In the genomic region with DNA sequence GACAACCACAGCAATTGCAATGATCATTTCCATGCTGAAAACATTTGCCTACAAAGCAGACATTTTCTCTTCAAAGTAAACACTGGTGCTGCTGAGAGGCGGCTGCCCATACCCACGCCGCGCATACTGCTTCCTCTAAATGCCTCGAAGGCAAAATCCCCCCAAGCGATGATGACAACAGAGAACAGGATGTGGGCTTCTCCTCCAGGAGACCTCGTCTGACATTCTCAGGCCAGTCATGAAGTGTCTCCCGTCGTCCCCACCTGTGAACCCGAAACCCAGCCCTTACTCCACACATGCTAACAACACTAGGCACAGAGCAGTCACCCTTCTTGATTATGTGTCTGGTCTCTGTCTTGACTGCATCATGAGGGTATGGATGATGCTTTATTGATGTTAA, we compare ENCODE assay signal across 16 cellular contexts.
"Had no signal": no experiment of that assay in that cellular context is flagged by ENCODE, and none has a peak within 500 bp of the region (broad histone marks: within the 10 kb centered on the region; RNA-seq: fewer than 3 reads in every experiment).

No MANE protein-coding gene starts in this region.

- H3K27ac Mint-ChIP-seq: activated T-cell treated with anti-CD3 and anti-CD28 coated beads, Interleukin-2, amount 50 U/mL, for 72 hours; immature natural killer cell had no signal

- ATAC-seq: activated CD4-positive, CD25-positive, alpha-beta regulatory T cell treated with anti-CD3 and anti-CD28 coated beads, Interleukin-2, amount 50 U/mL, for 24 hours; lower lobe of right lung had no signal

- H3K4me3 Mint-ChIP-seq: activated T-cell treated with anti-CD3 and anti-CD28 coated beads, Interleukin-2, amount 50 U/mL, for 72 hours; immature natural killer cell had no signal

- H3K27me3 ChIP-seq: breast epithelium, right atrium auricular region had no signal

- H3K9me3 ChIP-seq: breast epithelium had no signal

- H2AFZ ChIP-seq: parathyroid adenoma had no signal

- H3K36me3 ChIP-seq: breast epithelium, esophagus squamous epithelium, lower lobe of right lung, right atrium auricular region had no signal

- H3K27ac ChIP-seq: breast epithelium, esophagus squamous epithelium, lower lobe of right lung, parathyroid adenoma, right atrium auricular region, skin epidermis had no signal

- H3K4me1 Mint-ChIP-seq: immature natural killer cell had no signal

- H3K36me3 Mint-ChIP-seq: immature natural killer cell had no signal

- H3K4me3 ChIP-seq: breast epithelium, esophagus squamous epithelium, lower lobe of right lung, right atrium auricular region, skin epidermis had no signal

- H3K79me2 ChIP-seq: parathyroid adenoma had no signal

- DNase-seq: activated CD4-positive, alpha-beta T cell treated with anti-CD3 and anti-CD28 coated beads, Interleukin-2, amount 50 U/mL, for 4 hours; activated CD8-positive, alpha-beta memory T cell treated with anti-CD3 and anti-CD28 coated beads, Interleukin-2, amount 50 U/mL, for 4 hours; activated T-cell treated with anti-CD3 and anti-CD28 coated beads, Interleukin-2, amount 50 U/mL, for 72 hours; aorta; esophagus squamous epithelium; foreskin fibroblast; glutamatergic neuron; immature natural killer cell; lower lobe of right lung; midbrain; trophoblast cell had no signal

- H3K4me1 ChIP-seq: breast epithelium, lower lobe of right lung, parathyroid adenoma, right atrium auricular region had no signal
